22 cellular contexts compared by ENCODE assay signal in genomic region chr21:32388306-32388705, GRCh38. TPM values are rescaled to one million over a fixed set of nuclear protein-coding genes. Genes with fewer than 3 reads are reported as not detected.
"Had no signal": no experiment of that assay in that cellular context is flagged by ENCODE, and none has a peak within 500 bp of the region (broad histone marks: within the 10 kb centered on the region; RNA-seq: fewer than 3 reads in every experiment).

No MANE protein-coding gene starts in this region.

- H3K4me2 ChIP-seq: smooth muscle cell had no signal

- H3K9me3 ChIP-seq: colonic mucosa, gastroesophageal sphincter, sigmoid colon, thoracic aorta, vagina had no signal

- H3K27ac Mint-ChIP-seq: activated naive CD4-positive, alpha-beta T cell treated with anti-CD3 and anti-CD28 coated beads for 36 hours; activated naive CD8-positive, alpha-beta T cell treated with anti-CD3 and anti-CD28 coated beads, Interleukin-2, amount 10 ng/mL, durations not matched to agents 7 days and 5 days; type B pancreatic cell had no signal

- ATAC-seq: gastroesophageal sphincter; naive thymus-derived CD4-positive, alpha-beta T cell; WTC11 had no signal

- H3K4me3 Mint-ChIP-seq: activated naive CD4-positive, alpha-beta T cell treated with anti-CD3 and anti-CD28 coated beads for 36 hours; activated naive CD8-positive, alpha-beta T cell treated with anti-CD3 and anti-CD28 coated beads, Interleukin-2, amount 10 ng/mL, durations not matched to agents 7 days and 5 days; WTC11 had no signal

- H3K9me3 Mint-ChIP-seq: activated naive CD4-positive, alpha-beta T cell treated with anti-CD3 and anti-CD28 coated beads for 36 hours; activated naive CD8-positive, alpha-beta T cell treated with anti-CD3 and anti-CD28 coated beads, Interleukin-2, amount 10 ng/mL, durations not matched to agents 7 days and 5 days; naive thymus-derived CD4-positive, alpha-beta T cell; neural crest cell; type B pancreatic cell had no signal

- H3K27me3 ChIP-seq: colonic mucosa, gastroesophageal sphincter, sigmoid colon, vagina had no signal

- H3K27ac ChIP-seq: colonic mucosa, gastroesophageal sphincter, sigmoid colon, vagina had no signal

- H3K27me3 Mint-ChIP-seq: activated naive CD8-positive, alpha-beta T cell treated with anti-CD3 and anti-CD28 coated beads, Interleukin-2, amount 10 ng/mL, durations not matched to agents 7 days and 5 days; naive thymus-derived CD4-positive, alpha-beta T cell; type B pancreatic cell had no signal

- DNase-seq: activated CD8-positive, alpha-beta memory T cell treated with anti-CD3 and anti-CD28 coated beads, Interleukin-2, amount 50 U/mL, for 4 hours; activated effector memory CD4-positive, alpha-beta T cell treated with Interleukin-2 at 50 U/mL for 16 hours; activated naive CD4-positive, alpha-beta T cell treated with anti-CD3 and anti-CD28 coated beads for 36 hours; activated naive CD8-positive, alpha-beta T cell treated with anti-CD3 and anti-CD28 coated beads, Interleukin-2, amount 10 ng/mL, durations not matched to agents 7 days and 5 days; activated T-cell treated with anti-CD3 and anti-CD28 coated beads, Interleukin-2, amount 50 U/mL, for 48 hours; amniotic stem cell; colonic mucosa; head of caudate nucleus; hypothalamus; mesendoderm; naive thymus-derived CD4-positive, alpha-beta T cell; occipital lobe; sigmoid colon; stimulated activated CD4-positive, alpha-beta T cell treated with anti-CD3 and anti-CD28 coated beads, Interleukin-2, amount 100 ng/mL, for 48 hours; stimulated activated naive CD4-positive, alpha-beta T cell treated with Interleukin-2 at 50 U/mL for 16 hours had no signal

- H3K4me3 ChIP-seq: colonic mucosa, gastroesophageal sphincter, sigmoid colon, smooth muscle cell, thoracic aorta, vagina had no signal

RNA-seq across cellular contexts. Expression of gene EVA1C, which starts 24.2 kb away (rescaled TPM):
- total RNA-seq: neural crest cell had no signal
